In genomic region chr15:42736178-42736792, GRCh38 we compare ENCODE assay signal across 8 cellular contexts. TPM values are rescaled to one million over a fixed set of nuclear protein-coding genes. Genes with fewer than 3 reads are reported as not detected.
DNase-seq lines count a peak whose midpoint lies in the region; ATAC-seq and TF ChIP-seq lines count a peak whose summit lies in the region.

No MANE protein-coding gene starts in this region.

- H3K9me3 ChIP-seq in lower lobe of right lung (no peaks in the 10 kb centered on the region), tibial artery (no peaks in the 10 kb centered on the region)

- TF ChIP-seq CTCF in choroid plexus epithelial cell (conservative IDR thresholded peaks at IDR 0.05; ENCODE audit: low read depth, low read length): no peak
- no peak for TF ChIP-seq CTCF in lower lobe of right lung (IDR thresholded peaks at IDR 0.05)
- TF ChIP-seq CTCF in tibial artery (IDR thresholded peaks at IDR 0.05): no peak

- intact Hi-C loops in lower lobe of right lung (cut with DNase I): no loop called here
- intact Hi-C loops in tibial artery (cut with DNase I; ENCODE audit: low total_unique reads): loop anchor here (10.0 kb wide), 1 partner anchor 189 kb away; the partner anchor contains the start of gene TTBK2
- intact Hi-C loops in sciatic nerve (cut with DNase I): no loop called here

- H3K36me3 ChIP-seq in lower lobe of right lung: peaks cover 40% of the 10 kb centered on the region
- peaks cover 18 to 44% (median 37%) of the 10 kb centered on the region in 3 donors for H3K36me3 ChIP-seq in tibial artery

- peaks cover 17% of the 10 kb centered on the region for H3K4me1 ChIP-seq in lower lobe of right lung
- H3K4me1 ChIP-seq in tibial artery: peaks cover 0 to 23% (median 12%) of the 10 kb centered on the region in 4 donors

- H3K4me3 ChIP-seq in choroid plexus epithelial cell (ENCODE audit: low read depth, low read length) (peak overlapping the region; percentile 74), lower lobe of right lung (peak overlapping the region; percentile 96), tibial artery (peak overlapping the region; percentile 70 to 91)

- H3K27me3 ChIP-seq in lower lobe of right lung (ENCODE audit: low read depth): no peaks in the 10 kb centered on the region
- no peaks in the 10 kb centered on the region for H3K27me3 ChIP-seq in tibial artery

- H3K27ac ChIP-seq in lower lobe of right lung: peak overlapping the region; percentile 89
- H3K27ac ChIP-seq in tibial artery: peak overlapping the region; percentile 82 to 83

- peak; percentile 52 for DNase-seq in DMS53 (lab: John Stamatoyannopoulos, UW)
- no peak for DNase-seq in DMS53 treated with DMSO at 0.1 percent for 48 hours (lab: John Stamatoyannopoulos, UW; ENCODE audit: unreplicated experiment)
- DNase-seq in RKO (ENCODE audit: low spot score): peak; percentile 15
- DNase-seq in choroid plexus epithelial cell (ENCODE audit: low read depth): peak; percentile 23
- DNase-seq in lower lobe of right lung: no peak
- DNase-seq in tibial artery: peak in 1 of 2 donors; percentile 17
- DNase-seq in sciatic nerve (ENCODE audit: low spot score): no peak

- ATAC-seq in HG02571 (IDR thresholded peaks at IDR 0.05; ENCODE audit: unreplicated experiment) (peak; percentile 30), lower lobe of right lung (peak; percentile 50 to 60), sciatic nerve (no peak)

RNA-seq across cellular contexts. Expression of gene CDAN1, which starts 0.6 kb away (rescaled TPM):
- total RNA-seq in lower lobe of right lung: 11.3 TPM
- 21.3 TPM for total RNA-seq in sciatic nerve

Comparison
In these comparisons a context has a peak if more than half of its experiments do, and no peak if none do; other contexts are left out.
1. DNase-seq: peak in DMS53 (single experiment), RKO (single experiment) and choroid plexus epithelial cell (single experiment); none in DMS53 treated with DMSO at 0.1 percent for 48 hours (single experiment), lower lobe of right lung (single experiment) and sciatic nerve (single experiment).
2. Peak in every context shown above with its lines, with median percentiles within 50 percentile points of each other: H3K4me3 ChIP-seq.